Comparison of ENCODE assay signal across 16 cellular contexts in genomic region chr1:154759793-154760192, GRCh38.
DNase-seq lines count a peak whose midpoint lies in the region; ATAC-seq lines count a peak whose summit lies in the region.
"Had no signal": no experiment of that assay in that cellular context is flagged by ENCODE, and none has a peak within 500 bp of the region (broad histone marks: within the 10 kb centered on the region; RNA-seq: fewer than 3 reads in every experiment).

No MANE protein-coding gene starts in this region.

- peak overlapping the region in 1 of 3 donors; percentile 88 for H3K27ac Mint-ChIP-seq in CD4-positive, CD25-positive, alpha-beta regulatory T cell
- no peak overlapping the region for H3K27ac Mint-ChIP-seq in effector memory CD8-positive, alpha-beta T cell
- H3K27ac Mint-ChIP-seq: immature natural killer cell had no signal

- H3K4me3 Mint-ChIP-seq in CD4-positive, CD25-positive, alpha-beta regulatory T cell, result peak overlapping the region in 2 of 4 donors; percentile 46 to 82
- H3K4me3 Mint-ChIP-seq in effector memory CD8-positive, alpha-beta T cell, result peak overlapping the region; percentile 36 to 53
- H3K4me3 Mint-ChIP-seq: immature natural killer cell had no signal

- no peaks in the 10 kb centered on the region for H3K9me3 Mint-ChIP-seq in CD4-positive, CD25-positive, alpha-beta regulatory T cell
- no peaks in the 10 kb centered on the region for H3K9me3 Mint-ChIP-seq in effector memory CD8-positive, alpha-beta T cell
- H3K9me3 Mint-ChIP-seq: CD8-positive, alpha-beta memory T cell; immature natural killer cell had no signal

- peaks cover 0 to 22% (median under 1%) of the 10 kb centered on the region in 4 donors for H3K4me1 Mint-ChIP-seq in CD4-positive, CD25-positive, alpha-beta regulatory T cell
- H3K4me1 Mint-ChIP-seq in effector memory CD8-positive, alpha-beta T cell (ENCODE audit: low read depth in 2 of 2), result peaks cover 7 to 8% of the 10 kb centered on the region in 2 donors
- H3K4me1 Mint-ChIP-seq: immature natural killer cell had no signal

- ATAC-seq in CD4-positive, CD25-positive, alpha-beta regulatory T cell (ENCODE audit: low read depth in 2 of 2), result no peak
- no peak for ATAC-seq in effector memory CD8-positive, alpha-beta T cell (replicated peaks)

- no peaks in the 10 kb centered on the region for H3K36me3 ChIP-seq in CD4-positive, CD25-positive, alpha-beta regulatory T cell (ENCODE audit: control insufficient read depth, insufficient read depth, low read length)
- H3K36me3 ChIP-seq: heart left ventricle, thoracic aorta had no signal

- H3K27me3 ChIP-seq in CD4-positive, CD25-positive, alpha-beta regulatory T cell (ENCODE audit: control insufficient read depth, insufficient read depth, low read length), result peaks cover 12% of the 10 kb centered on the region

- H3K4me1 ChIP-seq in CD4-positive, CD25-positive, alpha-beta regulatory T cell (ENCODE audit: control insufficient read depth, insufficient read depth, low read length, poor library complexity, severe bottlenecking), result peaks cover 19% of the 10 kb centered on the region

- no peaks in the 10 kb centered on the region for H3K9me3 ChIP-seq in CD4-positive, CD25-positive, alpha-beta regulatory T cell (ENCODE audit: control insufficient read depth in 2 of 2, low read length in 2 of 2)
- H3K9me3 ChIP-seq: heart left ventricle, thoracic aorta had no signal

- H3K4me3 ChIP-seq in CD4-positive, CD25-positive, alpha-beta regulatory T cell (ENCODE audit: low read depth, low read length), result peak overlapping the region; percentile 48

- H3K36me3 Mint-ChIP-seq in CD4-positive, CD25-positive, alpha-beta regulatory T cell, result no peaks in the 10 kb centered on the region
- no peaks in the 10 kb centered on the region for H3K36me3 Mint-ChIP-seq in effector memory CD8-positive, alpha-beta T cell (ENCODE audit: insufficient read depth)
- H3K36me3 Mint-ChIP-seq: CD8-positive, alpha-beta memory T cell; immature natural killer cell had no signal

- peak; percentile 47 for DNase-seq in activated CD8-positive, alpha-beta memory T cell treated with anti-CD3 and anti-CD28 coated beads, Interleukin-2, amount 50 U/mL, for 48 hours
- DNase-seq in activated CD8-positive, alpha-beta memory T cell treated with anti-CD3 and anti-CD28 coated beads, Interleukin-2, amount 50 U/mL, for 4 hours, result no peak
- DNase-seq in CD4-positive, CD25-positive, alpha-beta regulatory T cell, result no peak
- DNase-seq in NCI-H526 treated with DMSO at 0.1 percent for 48 hours (lab: John Stamatoyannopoulos, UW) (peak; percentile 56), DMS114 treated with DMSO at 0.1 percent for 48 hours (lab: John Stamatoyannopoulos, UW; ENCODE audit: unreplicated experiment) (no peak), H4 (ENCODE audit: low spot score) (no peak), HPDE6-E6E7 (ENCODE audit: extremely low spot score) (no peak)
- no peak for DNase-seq in effector memory CD8-positive, alpha-beta T cell
- DNase-seq: Kasumi-1, NCI-H446 treated with DMSO at 0.1 percent for 48 hours, SW 1271 had no signal

- no peak overlapping the region for H3K27ac ChIP-seq in CD4-positive, CD25-positive, alpha-beta regulatory T cell (ENCODE audit: insufficient read depth, low read length, poor library complexity, severe bottlenecking)
- H3K27ac ChIP-seq: coronary artery, thoracic aorta had no signal

- peaks cover 42% of the 10 kb centered on the region for H3K27me3 Mint-ChIP-seq in CD4-positive, CD25-positive, alpha-beta regulatory T cell
- H3K27me3 Mint-ChIP-seq in effector memory CD8-positive, alpha-beta T cell, result peaks cover 24 to 51% of the 10 kb centered on the region in 2 donors

Comparison
In these comparisons a context has a peak if more than half of its experiments do, and no peak if none do; other contexts are left out.
1. DNase-seq: peak in activated CD8-positive, alpha-beta memory T cell treated with anti-CD3 and anti-CD28 coated beads, Interleukin-2, amount 50 U/mL, for 48 hours (single experiment) and NCI-H526 treated with DMSO at 0.1 percent for 48 hours (single experiment); none in activated CD8-positive, alpha-beta memory T cell treated with anti-CD3 and anti-CD28 coated beads, Interleukin-2, amount 50 U/mL, for 4 hours (single experiment), CD4-positive, CD25-positive, alpha-beta regulatory T cell (0 of 3), effector memory CD8-positive, alpha-beta T cell (0 of 3), DMS114 treated with DMSO at 0.1 percent for 48 hours (single experiment), H4 (single experiment) and HPDE6-E6E7 (single experiment).